ENCODE assay signal across 15 cellular contexts in the genomic region with DNA sequence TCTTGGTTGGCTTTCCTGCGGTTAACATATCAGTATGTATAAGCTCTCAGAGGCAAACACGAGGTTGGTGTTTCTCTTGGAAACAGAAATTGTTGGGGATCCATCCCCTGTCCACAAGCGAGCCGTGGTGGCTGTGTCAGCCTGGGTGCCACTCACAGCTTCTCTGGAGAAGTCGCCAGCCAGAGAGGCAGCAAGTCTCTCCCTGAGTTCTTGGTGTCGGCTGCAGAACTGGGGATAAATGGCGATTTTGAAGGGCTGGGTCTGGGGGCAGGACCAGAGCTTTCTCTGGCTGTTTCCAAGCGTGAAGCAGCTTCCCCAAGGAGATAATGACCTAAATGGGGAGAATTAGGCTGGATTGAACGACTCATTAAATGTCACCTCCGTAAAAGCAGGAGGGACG.
A peak's percentile ranks its signal among the peaks of the same experiment; 100 is the strongest.
DNase-seq lines count a peak whose midpoint lies in the region; ATAC-seq and TF ChIP-seq lines count a peak whose summit lies in the region.
"Had no signal": no experiment of that assay in that cellular context is flagged by ENCODE, and none has a peak within 500 bp of the region (broad histone marks: within the 10 kb centered on the region; RNA-seq: fewer than 3 reads in every experiment).

No MANE protein-coding gene starts in this region.

- no peak for TF ChIP-seq CTCF in suprapubic skin (IDR thresholded peaks at IDR 0.05)

- H3K4me3 ChIP-seq in suprapubic skin = no peak overlapping the region
- H3K4me3 ChIP-seq: BLaER1, GM23338 had no signal

- TF ChIP-seq POLR2A in suprapubic skin (IDR thresholded peaks at IDR 0.05) = no peak

- peaks cover 1% of the 10 kb centered on the region for H3K27me3 Mint-ChIP-seq in activated T-cell treated with anti-CD3 and anti-CD28 coated beads, Interleukin-2, amount 50 U/mL, for 4 hours (ENCODE audit: low read depth)
- H3K27me3 Mint-ChIP-seq: CD4-positive, CD25-positive, alpha-beta regulatory T cell had no signal

- H3K27me3 ChIP-seq in suprapubic skin = no peaks in the 10 kb centered on the region
- H3K27me3 ChIP-seq: BLaER1 had no signal

- peak; percentile 17 for DNase-seq in activated effector memory CD4-positive, alpha-beta T cell treated with anti-CD3 and anti-CD28 coated beads, Interleukin-2, amount 50 U/mL, for 16 hours
- no peak for DNase-seq in activated effector memory CD4-positive, alpha-beta T cell treated with Interleukin-2 at 50 U/mL for 16 hours
- peak; percentile 53 for DNase-seq in mesenteric fat pad (ENCODE audit: low spot score)
- peak; percentile 19 to 64 for DNase-seq in suprapubic skin (ENCODE audit: low spot score in 2 of 2)
- no peak for DNase-seq in NCI-H2171 treated with DMSO at 0.1 percent for 48 hours (lab: John Stamatoyannopoulos, UW)
- no peak for DNase-seq in activated T-cell treated with anti-CD3 and anti-CD28 coated beads, Interleukin-2, amount 50 U/mL, for 4 hours
- DNase-seq in NCI-H526 treated with DMSO at 0.1 percent for 48 hours (lab: John Stamatoyannopoulos, UW) = no peak
- DNase-seq: 8988T; AML-193; Calu3; CD4-positive, CD25-positive, alpha-beta regulatory T cell; DMS 273 treated with DMSO at 0.1 percent for 48 hours; H7 had no signal

- peaks cover 19% of the 10 kb centered on the region for H3K9me3 Mint-ChIP-seq in activated T-cell treated with anti-CD3 and anti-CD28 coated beads, Interleukin-2, amount 50 U/mL, for 4 hours

- H3K4me3 Mint-ChIP-seq in activated T-cell treated with anti-CD3 and anti-CD28 coated beads, Interleukin-2, amount 50 U/mL, for 4 hours = no peak overlapping the region
- H3K4me3 Mint-ChIP-seq: CD4-positive, CD25-positive, alpha-beta regulatory T cell; GM23338 had no signal

- H3K9me3 ChIP-seq in suprapubic skin = peaks cover 13% of the 10 kb centered on the region

- WGBS in suprapubic skin = 66% methylated on average over 11 of the region's 11 CpGs

- no peaks in the 10 kb centered on the region for H3K4me1 ChIP-seq in suprapubic skin

- no peak for TF ChIP-seq EP300 in suprapubic skin (IDR thresholded peaks at IDR 0.05)

- no peaks in the 10 kb centered on the region for H3K4me1 Mint-ChIP-seq in activated T-cell treated with anti-CD3 and anti-CD28 coated beads, Interleukin-2, amount 50 U/mL, for 4 hours (ENCODE audit: low read depth)
- H3K4me1 Mint-ChIP-seq: CD4-positive, CD25-positive, alpha-beta regulatory T cell; GM23338 had no signal

- H3K27ac ChIP-seq in suprapubic skin = no peak overlapping the region
- H3K27ac ChIP-seq: BLaER1 had no signal

- H3K36me3 ChIP-seq in suprapubic skin = no peaks in the 10 kb centered on the region
- H3K36me3 ChIP-seq: BLaER1 had no signal

- ATAC-seq in activated T-cell treated with anti-CD3 and anti-CD28 coated beads, Interleukin-2, amount 50 U/mL, for 4 hours = no peak
- ATAC-seq: GM23338 had no signal

- H3K36me3 Mint-ChIP-seq in activated T-cell treated with anti-CD3 and anti-CD28 coated beads, Interleukin-2, amount 50 U/mL, for 4 hours (ENCODE audit: insufficient read depth) = no peaks in the 10 kb centered on the region
- H3K36me3 Mint-ChIP-seq: CD4-positive, CD25-positive, alpha-beta regulatory T cell had no signal

Comparison
In these comparisons a context has a peak if more than half of its experiments do, and no peak if none do; other contexts are left out.
1. DNase-seq: peak in activated effector memory CD4-positive, alpha-beta T cell treated with anti-CD3 and anti-CD28 coated beads, Interleukin-2, amount 50 U/mL, for 16 hours (single experiment), mesenteric fat pad (single experiment) and suprapubic skin (2 of 2); none in activated effector memory CD4-positive, alpha-beta T cell treated with Interleukin-2 at 50 U/mL for 16 hours (single experiment), NCI-H2171 treated with DMSO at 0.1 percent for 48 hours (single experiment), activated T-cell treated with anti-CD3 and anti-CD28 coated beads, Interleukin-2, amount 50 U/mL, for 4 hours (single experiment) and NCI-H526 treated with DMSO at 0.1 percent for 48 hours (single experiment).